18 cellular contexts compared by ENCODE assay signal in genomic region chr12:79217306-79217705, GRCh38.
"Had no signal": no experiment of that assay in that cellular context is flagged by ENCODE, and none has a peak within 500 bp of the region (broad histone marks: within the 10 kb centered on the region; RNA-seq: fewer than 3 reads in every experiment).

No MANE protein-coding gene starts in this region.

- H3K9me3 ChIP-seq: thyroid gland had no signal

- H3K27ac ChIP-seq: epithelial cell of prostate, right atrium auricular region, thyroid gland, VCaP had no signal

- H3K4me1 ChIP-seq: right atrium auricular region, thyroid gland had no signal

- DNase-seq: activated CD4-positive, alpha-beta T cell treated with anti-CD3 and anti-CD28 coated beads for 36 hours; activated CD8-positive, alpha-beta T cell treated with anti-CD3 and anti-CD28 coated beads for 36 hours; activated effector memory CD4-positive, alpha-beta T cell treated with Interleukin-2 at 50 U/mL for 16 hours; activated naive CD4-positive, alpha-beta T cell treated with anti-CD3 and anti-CD28 coated beads, Interleukin-2, amount 50 U/mL, for 16 hours; activated T-cell treated with anti-CD3 and anti-CD28 coated beads, Interleukin-2, amount 50 U/mL, for 4 hours; dermis blood vessel endothelial cell; effector memory CD8-positive, alpha-beta T cell; foreskin melanocyte; kidney glomerular epithelial cell; occipital lobe; stimulated activated CD4-positive, alpha-beta T cell treated with anti-CD3 and anti-CD28 coated beads, Interleukin-15, amount 100 ng/mL, for 24 hours; stimulated activated CD4-positive, alpha-beta T cell treated with anti-CD3 and anti-CD28 coated beads, Interleukin-4, amount 100 ng/mL, for 1 hour; stimulated activated naive B cell treated with anti-CD40 and anti-IgM and Interleukin-4, amounts not matched to agents 10 μg/mL and 1 μg/mL and 100 μg/mL, for 72 hours; thyroid gland had no signal

- H3K27me3 ChIP-seq: right atrium auricular region, thyroid gland had no signal

- ATAC-seq: activated CD4-positive, alpha-beta T cell treated with anti-CD3 and anti-CD28 coated beads for 36 hours; activated CD8-positive, alpha-beta T cell treated with anti-CD3 and anti-CD28 coated beads for 36 hours; activated T-cell treated with anti-CD3 and anti-CD28 coated beads, Interleukin-2, amount 50 U/mL, for 4 hours; effector memory CD8-positive, alpha-beta T cell; natural killer cell treated with Interleukin-12 subunit alpha and Interleukin-12 subunit beta and Interleukin-15 and Interleukin-18, amount 100 ng/mL, for 72 hours; stimulated activated naive B cell treated with anti-CD40 and anti-IgM and Interleukin-4, amounts not matched to agents 10 μg/mL and 1 μg/mL and 100 μg/mL, for 72 hours had no signal

- H3K36me3 ChIP-seq: right atrium auricular region, thyroid gland had no signal

- H3K4me3 ChIP-seq: right atrium auricular region, thyroid gland had no signal
